Comparison of ENCODE assay signal across 19 cellular contexts in genomic region chr2:119421304-119421703, GRCh38. TPM values are rescaled to one million over a fixed set of nuclear protein-coding genes. Genes with fewer than 3 reads are reported as not detected.
DNase-seq lines count a peak whose midpoint lies in the region; ATAC-seq and TF ChIP-seq lines count a peak whose summit lies in the region.
"Had no signal": no experiment of that assay in that cellular context is flagged by ENCODE, and none has a peak within 500 bp of the region (broad histone marks: within the 10 kb centered on the region; RNA-seq: fewer than 3 reads in every experiment).

No MANE protein-coding gene starts in this region.

- H3K36me3 ChIP-seq in HEK293 (ENCODE audit: control insufficient read depth in 2 of 2, insufficient read depth in 1 of 2, low read length in 2 of 2) = no peaks in the 10 kb centered on the region
- no peaks in the 10 kb centered on the region for H3K36me3 ChIP-seq in hepatocyte (replicated peaks; ENCODE audit: insufficient read depth, low read depth)
- H3K36me3 ChIP-seq in subcutaneous abdominal adipose tissue (ENCODE audit: control insufficient read depth in 5 of 5, insufficient read depth in 5 of 5, low read length in 5 of 5) = no peaks in the 10 kb centered on the region
- no peaks in the 10 kb centered on the region for H3K36me3 ChIP-seq in lower lobe of right lung
- no peaks in the 10 kb centered on the region for H3K36me3 ChIP-seq in A673 (ENCODE audit: insufficient read depth, low read length, poor library complexity, severe bottlenecking)
- H3K36me3 ChIP-seq: BE2C; BLaER1 treated with 17β-estradiol and CSF1 and Interleukin-3, amounts not matched to agents 10 nM and 100 nM; HAP-1 had no signal

- H3K27me3 Mint-ChIP-seq in Calu3 (ENCODE audit: unreplicated experiment) = peaks cover 2% of the 10 kb centered on the region

- no peaks in the 10 kb centered on the region for H3K27me3 ChIP-seq in hepatocyte
- H3K27me3 ChIP-seq in subcutaneous abdominal adipose tissue (ENCODE audit: control insufficient read depth in 5 of 5, insufficient read depth in 4 of 5, low read length in 5 of 5) = no peaks in the 10 kb centered on the region
- H3K27me3 ChIP-seq in lower lobe of right lung (ENCODE audit: low read depth) = no peaks in the 10 kb centered on the region
- no peaks in the 10 kb centered on the region for H3K27me3 ChIP-seq in A673 (replicated peaks; ENCODE audit: insufficient read depth, low read depth, low read length, poor library complexity)
- H3K27me3 ChIP-seq: BE2C; BLaER1 treated with 17β-estradiol and CSF1 and Interleukin-3, amounts not matched to agents 10 nM and 100 nM had no signal

- 100% methylated on average over 1 of the region's 1 CpG for WGBS in hepatocyte (ENCODE audit: low lambda C conversion rate, missing lambda C conversion rate)

- peaks cover 6% of the 10 kb centered on the region for H3K9me3 Mint-ChIP-seq in Calu3 (ENCODE audit: low read depth, unreplicated experiment)

- no peak overlapping the region for H3K4me3 Mint-ChIP-seq in Calu3 (ENCODE audit: low read depth, unreplicated experiment)
- H3K4me3 Mint-ChIP-seq: CD14-positive monocyte; CD4-positive, alpha-beta T cell; CD8-positive, alpha-beta memory T cell; GM23338 had no signal

- H3K9ac ChIP-seq in subcutaneous abdominal adipose tissue (ENCODE audit: low read length in 5 of 5) = no peak overlapping the region
- H3K9ac ChIP-seq: BLaER1 treated with 17β-estradiol and CSF1 and Interleukin-3, amounts not matched to agents 10 nM and 100 nM had no signal

- peaks cover 8% of the 10 kb centered on the region for H3K4me1 Mint-ChIP-seq in Calu3 (ENCODE audit: low read depth, unreplicated experiment)
- H3K4me1 Mint-ChIP-seq: CD14-positive monocyte; CD8-positive, alpha-beta memory T cell had no signal

- intact Hi-C loops in lower lobe of right lung (cut with DNase I) (no loop called here), A673 (cut with micrococcal nuclease; ENCODE audit: unreplicated experiment) (no loop called here), Calu3 (cut with micrococcal nuclease; ENCODE audit: unreplicated experiment) (no loop called here)

- ATAC-seq in lower lobe of right lung = no peak
- ATAC-seq: GM23338 had no signal

- H3K27ac ChIP-seq in HEK293 (ENCODE audit: extremely low read depth, low read depth, low read length) = no peak overlapping the region
- peak overlapping the region; percentile 99 for H3K27ac ChIP-seq in hepatocyte
- H3K27ac ChIP-seq in subcutaneous abdominal adipose tissue (ENCODE audit: low read depth, low read length) = peak overlapping the region; percentile 82
- H3K27ac ChIP-seq in lower lobe of right lung = no peak overlapping the region
- no peak overlapping the region for H3K27ac ChIP-seq in A673 (ENCODE audit: low read depth, low read length, poor library complexity, severe bottlenecking)
- H3K27ac ChIP-seq: BLaER1 treated with 17β-estradiol and CSF1 and Interleukin-3, amounts not matched to agents 10 nM and 100 nM had no signal

- no peaks in the 10 kb centered on the region for H4K20me1 ChIP-seq in hepatocyte (ENCODE audit: insufficient read depth, poor library complexity, severe bottlenecking)
- H4K20me1 ChIP-seq: BLaER1 treated with 17β-estradiol and CSF1 and Interleukin-3, amounts not matched to agents 10 nM and 100 nM had no signal

- no peaks in the 10 kb centered on the region for H3K36me3 Mint-ChIP-seq in Calu3 (ENCODE audit: insufficient read depth, unreplicated experiment)
- H3K36me3 Mint-ChIP-seq: CD14-positive monocyte; CD8-positive, alpha-beta memory T cell had no signal

- H3K4me2 ChIP-seq in hepatocyte = no peak overlapping the region
- H3K4me2 ChIP-seq: GM23338 had no signal

- no TSS peak for BruUV-seq in A673 (replicated peaks; lab: Mats Ljungman, UMichigan)
- no TSS peak for BruUV-seq in Calu3 (replicated peaks; lab: Mats Ljungman, UMichigan)

- H3K9me2 ChIP-seq in hepatocyte (replicated peaks; ENCODE audit: insufficient read depth) = no peaks in the 10 kb centered on the region

- POLR2A ChIA-PET in HEK293 (lab: Yijun Ruan, JAX) = no interaction called here
- POLR2A ChIA-PET in A673 (lab: Charles Lee; ENCODE audit: low non-redundant PET) = no interaction called here

- no peaks in the 10 kb centered on the region for H3K4me1 ChIP-seq in HEK293 (ENCODE audit: control insufficient read depth, insufficient read depth, low read length)
- H3K4me1 ChIP-seq in hepatocyte (ENCODE audit: insufficient read depth) = peaks cover 57% of the 10 kb centered on the region
- H3K4me1 ChIP-seq in subcutaneous abdominal adipose tissue (ENCODE audit: control insufficient read depth in 5 of 5, insufficient read depth in 5 of 5, low read length in 5 of 5) = peaks cover 6 to 52% (median 37%) of the 10 kb centered on the region in 5 donors
- peaks cover 7% of the 10 kb centered on the region for H3K4me1 ChIP-seq in lower lobe of right lung
- H3K4me1 ChIP-seq in A673 (ENCODE audit: insufficient read depth, low read length, poor library complexity, severe bottlenecking) = peaks cover 3% of the 10 kb centered on the region
- H3K4me1 ChIP-seq: BE2C had no signal

- H3K9me3 ChIP-seq in HEK293 (ENCODE audit: control insufficient read depth, insufficient read depth, low read depth, low read length) (no peaks in the 10 kb centered on the region), hepatocyte (ENCODE audit: low read depth) (no peaks in the 10 kb centered on the region), subcutaneous abdominal adipose tissue (ENCODE audit: control insufficient read depth in 5 of 5, low read length in 5 of 5) (no peaks in the 10 kb centered on the region), lower lobe of right lung (no peaks in the 10 kb centered on the region), A673 (ENCODE audit: low read depth, low read length, poor library complexity, severe bottlenecking) (no peaks in the 10 kb centered on the region)
- H3K9me3 ChIP-seq: BE2C had no signal

- H3K4me3 ChIP-seq in HEK293 (ENCODE audit: low read depth, low read length) (no peak overlapping the region), hepatocyte (no peak overlapping the region), subcutaneous abdominal adipose tissue (ENCODE audit: low read depth in 1 of 5, low read length in 5 of 5) (peak overlapping the region in 1 of 5 donors; percentile 25), lower lobe of right lung (no peak overlapping the region), A673 (ENCODE audit: low read depth, low read length, poor library complexity, severe bottlenecking) (no peak overlapping the region)
- H3K4me3 ChIP-seq: BLaER1 treated with 17β-estradiol and CSF1 and Interleukin-3, amounts not matched to agents 10 nM and 100 nM; GM23338; HAP-1 had no signal

- H3K79me2 ChIP-seq in hepatocyte = no peaks in the 10 kb centered on the region

- TF ChIP-seq CTCF in HEK293 (tag by site-specific recombination; IDR thresholded peaks at IDR 0.05) (no peak), hepatocyte (IDR thresholded peaks at IDR 0.05; ENCODE audit: poor library complexity) (no peak), lower lobe of right lung (IDR thresholded peaks at IDR 0.05) (no peak), A673 (conservative IDR thresholded peaks at IDR 0.05; ENCODE audit: low read depth, low read length) (no peak), Calu3 (IDR thresholded peaks at IDR 0.05; ENCODE audit: unreplicated experiment) (no peak)

- no peak for DNase-seq in hepatocyte (ENCODE audit: low spot score)
- no peak for DNase-seq in lower lobe of right lung
- no peak for DNase-seq in A673 (ENCODE audit: low spot score)
- DNase-seq in Calu3 = no peak
- DNase-seq: ACHN; AML-193; BE2C; CD4-positive, alpha-beta T cell; CD8-positive, alpha-beta memory T cell; DMS53; DMS79 treated with DMSO at 0.1 percent for 48 hours; GF-D8 had no signal

- H2AFZ ChIP-seq in hepatocyte = no peak overlapping the region
- H2AFZ ChIP-seq: GM23338 had no signal

- no peak overlapping the region for H3K27ac Mint-ChIP-seq in Calu3 (ENCODE audit: unreplicated experiment)
- H3K27ac Mint-ChIP-seq: CD14-positive monocyte; CD4-positive, alpha-beta T cell; CD8-positive, alpha-beta memory T cell; GM23338 had no signal

- CTCF ChIA-PET in HEK293 (lab: Yijun Ruan, JAX) = no interaction called here
- CTCF ChIA-PET in A673 (lab: Charles Lee) = no interaction called here
- CTCF ChIA-PET in Calu3 (lab: Charles Lee) = no interaction called here

TF ChIP-seq in HEK293, 187 proteins besides CTCF, POLR2A, EP300 and RAD21 (continues in another document):
- TF ChIP-seq ZNF514 (tag by site-specific recombination; IDR thresholded peaks at IDR 0.05) (no peak), ZNF843 (tag by site-specific recombination; IDR thresholded peaks at IDR 0.05) (no peak), ZNF214 (tag by site-specific recombination; IDR thresholded peaks at IDR 0.05; ENCODE audit: borderline replicate concordance) (no peak), KLF17 (tag by site-specific recombination; IDR thresholded peaks at IDR 0.05) (no peak), ZNF585B (tag by site-specific recombination; IDR thresholded peaks at IDR 0.05) (peak; percentile 94), SP2 (tag by site-specific recombination; IDR thresholded peaks at IDR 0.05) (no peak), TRIM28 (IDR thresholded peaks at IDR 0.05; ENCODE audit: borderline replicate concordance, low read length) (peak; percentile 64; the same call in 1 of the 2 replicates), ZIC2 (tag by site-specific recombination; IDR thresholded peaks at IDR 0.05) (no peak)

RNA-seq across cellular contexts. Expression of gene TMEM37, which starts 10.3 kb away (rescaled TPM):
- 52.6 TPM in 2 replicates for total RNA-seq in hepatocyte
- 89.9 and 123 TPM in 2 replicates for polyA plus RNA-seq in hepatocyte
- total RNA-seq in lower lobe of right lung = 21.7 TPM
- 13.8 and 15.4 TPM in 2 replicates for total RNA-seq in A673 (2021)
- total RNA-seq in Calu3 (2022) = 0.61 and 0.76 TPM in 2 replicates
- total RNA-seq: CD4-positive, alpha-beta T cell; CD8-positive, alpha-beta memory T cell; Daoy had no signal
- polyA plus RNA-seq: CD14-positive monocyte; CD8-positive, alpha-beta memory T cell had no signal

RNA-seq across cellular contexts. Expression of gene DBI, which starts 54.5 kb away (rescaled TPM):
- total RNA-seq in hepatocyte = 272 TPM in 2 replicates
- polyA plus RNA-seq in hepatocyte = 675 and 755 TPM in 2 replicates
- total RNA-seq in lower lobe of right lung = 172 TPM
- total RNA-seq in A673 (2021) = 215 and 230 TPM in 2 replicates
- 185 and 222 TPM in 2 replicates for total RNA-seq in Calu3 (2022)

RNA-seq across cellular contexts. Expression of gene C2orf76, which starts 54.7 kb away (rescaled TPM):
- total RNA-seq in hepatocyte (11.3 and 16.6 TPM in 2 replicates), lower lobe of right lung (11.6 TPM), A673 (2021) (11.1 and 13.4 TPM in 2 replicates), Calu3 (2022) (5.5 and 7.1 TPM in 2 replicates)
- polyA plus RNA-seq in hepatocyte = 17.6 and 18.3 TPM in 2 replicates

Comparison
In these comparisons a context has a peak if more than half of its experiments do, and no peak if none do; other contexts are left out.
1. H3K27ac ChIP-seq: peak in hepatocyte (single experiment) and subcutaneous abdominal adipose tissue (single experiment); none in HEK293 (single experiment), lower lobe of right lung (single experiment) and A673 (single experiment).